Comparison of ENCODE assay signal across 27 cellular contexts in the genomic region with DNA sequence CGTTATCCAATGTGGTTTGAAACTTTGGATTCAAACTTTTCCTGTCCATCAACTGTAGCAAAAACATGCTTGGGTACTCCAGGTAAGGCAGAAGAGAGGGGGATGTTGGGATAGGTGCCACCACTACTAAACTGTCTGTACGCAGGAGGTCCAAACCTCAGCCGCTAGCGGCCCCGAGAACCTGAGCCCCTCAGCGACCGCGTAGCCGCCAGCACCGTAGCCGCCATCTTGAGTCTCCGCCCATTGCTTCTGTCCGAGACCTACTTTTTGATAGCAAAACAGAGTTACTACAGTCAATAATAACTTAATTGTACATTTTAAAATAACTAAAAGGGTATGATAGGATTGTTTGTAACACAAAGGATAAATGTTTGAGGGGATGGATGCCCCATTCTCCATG.
"Had no signal": no experiment of that assay in that cellular context is flagged by ENCODE, and none has a peak within 500 bp of the region (broad histone marks: within the 10 kb centered on the region; RNA-seq: fewer than 3 reads in every experiment).

No MANE protein-coding gene starts in this region.

- H3K4me3 Mint-ChIP-seq: stimulated activated effector memory CD8-positive, alpha-beta T cell treated with anti-CD3 and anti-CD28 coated beads, Interleukin-12 subunit alpha, Interleukin-12 subunit beta, amount 100 ng/mL, for 72 hours; stimulated activated memory B cell treated with anti-CD40 and anti-IgM and Interleukin-4, amounts not matched to agents 10 μg/mL and 1 μg/mL and 100 μg/mL, for 72 hours; stimulated activated naive B cell treated with anti-CD40 and anti-IgM and Interleukin-4, amounts not matched to agents 10 μg/mL and 1 μg/mL and 100 μg/mL, for 72 hours; stimulated activated naive CD8-positive, alpha-beta T cell treated with anti-CD3 and anti-CD28 coated beads, Interleukin-15, amount 100 ng/mL, for 72 hours; stimulated activated naive CD8-positive, alpha-beta T cell treated with anti-CD3 and anti-CD28 coated beads, Interleukin-15, Interleukin-2, amounts not matched to agents 100 ng/mL and 50 ng/mL, for 24 hours; type B pancreatic cell had no signal

- H3K36me3 ChIP-seq: stomach, suprapubic skin, thoracic aorta, thyroid gland, tibial artery, tibial nerve, transverse colon, upper lobe of left lung, upper lobe of right lung, uterus, vagina had no signal

- H3K36me3 Mint-ChIP-seq: stimulated activated effector memory CD8-positive, alpha-beta T cell treated with anti-CD3 and anti-CD28 coated beads, Interleukin-12 subunit alpha, Interleukin-12 subunit beta, amount 100 ng/mL, for 72 hours; stimulated activated memory B cell treated with anti-CD40 and anti-IgM and Interleukin-4, amounts not matched to agents 10 μg/mL and 1 μg/mL and 100 μg/mL, for 72 hours; stimulated activated naive B cell treated with anti-CD40 and anti-IgM and Interleukin-4, amounts not matched to agents 10 μg/mL and 1 μg/mL and 100 μg/mL, for 72 hours; type B pancreatic cell had no signal

- H3K4me1 Mint-ChIP-seq: stimulated activated effector memory CD8-positive, alpha-beta T cell treated with anti-CD3 and anti-CD28 coated beads, Interleukin-12 subunit alpha, Interleukin-12 subunit beta, amount 100 ng/mL, for 72 hours; stimulated activated memory B cell treated with anti-CD40 and anti-IgM and Interleukin-4, amounts not matched to agents 10 μg/mL and 1 μg/mL and 100 μg/mL, for 72 hours; stimulated activated naive B cell treated with anti-CD40 and anti-IgM and Interleukin-4, amounts not matched to agents 10 μg/mL and 1 μg/mL and 100 μg/mL, for 72 hours; stimulated activated naive CD8-positive, alpha-beta T cell treated with anti-CD3 and anti-CD28 coated beads, Interleukin-15, amount 100 ng/mL, for 72 hours had no signal

- H3K4me3 ChIP-seq: stomach, suprapubic skin, thoracic aorta, thyroid gland, tibial artery, tibial nerve, transverse colon, upper lobe of left lung, upper lobe of right lung, uterus, vagina had no signal

- H3K27ac ChIP-seq: stomach, suprapubic skin, thoracic aorta, thyroid gland, tibial artery, tibial nerve, transverse colon, upper lobe of left lung, upper lobe of right lung, uterus, vagina had no signal

- DNase-seq: stimulated activated CD4-positive, alpha-beta T cell treated with anti-CD3 and anti-CD28 coated beads, Interleukin-2, amount 100 ng/mL, for 48 hours; stimulated activated CD4-positive, alpha-beta T cell treated with anti-CD3 and anti-CD28 coated beads, Interleukin-4, amount 100 ng/mL, for 1 hour; stimulated activated CD4-positive, alpha-beta T cell treated with anti-CD3 and anti-CD28 coated beads, Interleukin-4, amount 100 ng/mL, for 24 hours; stimulated activated CD4-positive, alpha-beta T cell treated with anti-CD3 and anti-CD28 coated beads, Interleukin-4, amount 100 ng/mL, for 4 hours; stimulated activated CD8-positive, alpha-beta memory T cell treated with anti-CD3 and anti-CD28 coated beads, Interleukin-4, amount 100 ng/mL, for 48 hours; stimulated activated naive B cell treated with anti-CD40 and anti-IgM and Interleukin-4, amounts not matched to agents 10 μg/mL and 1 μg/mL and 100 μg/mL, for 72 hours; stimulated activated naive CD4-positive, alpha-beta T cell; stimulated activated naive CD4-positive, alpha-beta T cell treated with Interleukin-2 at 50 U/mL for 16 hours; stimulated activated naive CD8-positive, alpha-beta T cell treated with anti-CD3 and anti-CD28 coated beads, Interleukin-15, amount 100 ng/mL, for 72 hours; stimulated activated naive CD8-positive, alpha-beta T cell treated with anti-CD3 and anti-CD28 coated beads, Interleukin-15, Interleukin-2, amounts not matched to agents 100 U/mL and 50 U/mL, for 24 hours; stomach; substantia nigra; thyroid gland; tibial artery; transverse colon; trophoblast cell; upper lobe of right lung; uterus had no signal

- H3K27ac Mint-ChIP-seq: stimulated activated effector memory CD8-positive, alpha-beta T cell treated with anti-CD3 and anti-CD28 coated beads, Interleukin-12 subunit alpha, Interleukin-12 subunit beta, amount 100 ng/mL, for 72 hours; stimulated activated memory B cell treated with anti-CD40 and anti-IgM and Interleukin-4, amounts not matched to agents 10 μg/mL and 1 μg/mL and 100 μg/mL, for 72 hours; stimulated activated naive B cell treated with anti-CD40 and anti-IgM and Interleukin-4, amounts not matched to agents 10 μg/mL and 1 μg/mL and 100 μg/mL, for 72 hours; stimulated activated naive CD8-positive, alpha-beta T cell treated with anti-CD3 and anti-CD28 coated beads, Interleukin-15, amount 100 ng/mL, for 72 hours; stimulated activated naive CD8-positive, alpha-beta T cell treated with anti-CD3 and anti-CD28 coated beads, Interleukin-15, Interleukin-2, amounts not matched to agents 100 ng/mL and 50 ng/mL, for 24 hours; type B pancreatic cell had no signal

- ATAC-seq: stimulated activated effector memory CD8-positive, alpha-beta T cell treated with anti-CD3 and anti-CD28 coated beads, Interleukin-12 subunit alpha, Interleukin-12 subunit beta, amount 100 ng/mL, for 72 hours; stimulated activated memory B cell treated with anti-CD40 and anti-IgM and Interleukin-4, amounts not matched to agents 10 μg/mL and 1 μg/mL and 100 μg/mL, for 72 hours; stimulated activated naive B cell treated with anti-CD40 and anti-IgM and Interleukin-4, amounts not matched to agents 10 μg/mL and 1 μg/mL and 100 μg/mL, for 72 hours; stimulated activated naive CD8-positive, alpha-beta T cell treated with anti-CD3 and anti-CD28 coated beads, Interleukin-15, amount 100 ng/mL, for 72 hours; stimulated activated naive CD8-positive, alpha-beta T cell treated with anti-CD3 and anti-CD28 coated beads, Interleukin-15, Interleukin-2, amounts not matched to agents 100 U/mL and 50 U/mL, for 24 hours had no signal

- H3K9me3 Mint-ChIP-seq: type B pancreatic cell had no signal

- H3K27me3 Mint-ChIP-seq: stimulated activated memory B cell treated with anti-CD40 and anti-IgM and Interleukin-4, amounts not matched to agents 10 μg/mL and 1 μg/mL and 100 μg/mL, for 72 hours; stimulated activated naive B cell treated with anti-CD40 and anti-IgM and Interleukin-4, amounts not matched to agents 10 μg/mL and 1 μg/mL and 100 μg/mL, for 72 hours; stimulated activated naive CD8-positive, alpha-beta T cell treated with anti-CD3 and anti-CD28 coated beads, Interleukin-15, amount 100 ng/mL, for 72 hours; stimulated activated naive CD8-positive, alpha-beta T cell treated with anti-CD3 and anti-CD28 coated beads, Interleukin-15, Interleukin-2, amounts not matched to agents 100 ng/mL and 50 ng/mL, for 24 hours; type B pancreatic cell had no signal

- H3K27me3 ChIP-seq: stomach, suprapubic skin, thyroid gland, tibial artery, tibial nerve, transverse colon, upper lobe of left lung, upper lobe of right lung, uterus, vagina had no signal

- H3K9me3 ChIP-seq: suprapubic skin, thoracic aorta, thyroid gland, tibial artery, upper lobe of right lung, uterus, vagina had no signal

- H3K4me1 ChIP-seq: stomach, suprapubic skin, thyroid gland, tibial artery, tibial nerve, transverse colon, upper lobe of left lung, upper lobe of right lung, uterus, vagina had no signal
